23 cellular contexts compared by ENCODE assay signal in genomic region chr6:12304487-12304886, GRCh38. TPM values are rescaled to one million over a fixed set of nuclear protein-coding genes. Genes with fewer than 3 reads are reported as not detected.
"Had no signal": no experiment of that assay in that cellular context is flagged by ENCODE, and none has a peak within 500 bp of the region (broad histone marks: within the 10 kb centered on the region; RNA-seq: fewer than 3 reads in every experiment).

No MANE protein-coding gene starts in this region.

- H3K27ac ChIP-seq: HL-60, KMS-11, RWPE1, SJCRH30 had no signal

- H3K27me3 ChIP-seq: SJCRH30 had no signal

- FAIRE-seq: K562 had no signal

- DNase-seq: Kasumi-1, MV-4-11, NCI-H1048, NCI-H1105, NCI-H1417, NCI-H1436 treated with DMSO at 0.1 percent for 48 hours, NCI-H1694, NCI-H1930, NCI-H2081, NCI-H2107, NCI-H2227 treated with DMSO at 0.1 percent for 48 hours, NCI-H524, NCI-H526 treated with DMSO at 0.1 percent for 48 hours, NCI-H748 treated with DMSO at 0.1 percent for 48 hours, SHP77 treated with DMSO at 0.1 percent for 48 hours, SJCRH30 had no signal

- H3K9ac ChIP-seq: KMS-11 had no signal

- H3K4me3 ChIP-seq: K562, SJCRH30 had no signal

- H3K4me1 ChIP-seq: SJCRH30 had no signal

- H3K9me3 ChIP-seq: SJCRH30 had no signal

- ATAC-seq: K562, Right ventricle myocardium inferior, SK-N-SH treated with all-trans-retinoic acid at 6 μM for 48 hours had no signal

- H3K4me2 ChIP-seq: KMS-11 had no signal

- H3K36me3 ChIP-seq: SJCRH30 had no signal

RNA-seq across cellular contexts. Expression of gene EDN1, which starts 14.3 kb away (rescaled TPM):
- total RNA-seq: K562 had no signal
- polyA plus RNA-seq: IgD-negative memory B cell had no signal
